Comparison of ENCODE assay signal across 1 cellular context in the genomic region with DNA sequence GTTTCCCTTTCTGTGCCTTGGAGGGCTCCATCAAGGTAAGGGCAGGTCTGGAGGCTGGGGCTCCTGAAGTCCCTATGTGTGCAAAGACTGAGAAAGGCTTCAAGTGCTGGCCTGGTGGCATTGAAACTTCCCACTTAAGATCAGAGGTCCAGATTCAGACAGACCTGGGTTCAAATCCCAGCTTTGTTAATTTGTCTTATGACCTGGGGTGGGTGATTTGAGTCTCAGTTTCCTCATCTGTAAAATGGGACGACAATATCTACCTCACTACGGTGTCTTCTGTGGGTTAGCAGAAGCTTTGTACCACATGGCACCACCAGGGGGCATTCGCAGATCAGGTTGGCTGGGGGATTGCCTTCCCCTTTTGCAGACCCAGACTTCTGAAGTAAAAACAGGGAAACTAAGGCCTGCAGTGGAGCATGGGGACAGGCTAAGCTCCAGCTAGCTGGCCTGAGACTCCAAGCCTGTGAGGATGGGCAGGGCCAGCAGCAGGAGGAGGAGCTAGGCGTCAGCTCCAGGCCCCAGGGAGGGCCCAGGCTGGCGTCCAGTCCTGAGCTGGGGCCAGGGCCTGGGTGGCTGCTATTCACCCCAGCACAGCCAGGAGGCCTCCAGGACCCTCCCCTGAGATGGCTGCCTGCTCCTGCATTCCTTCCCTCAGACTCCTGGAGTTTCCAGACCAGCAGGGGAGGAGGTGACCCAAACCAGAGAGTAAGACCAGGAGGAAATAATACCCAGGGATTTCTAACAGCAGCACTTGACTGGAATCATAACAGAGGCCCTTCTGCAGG.
TF ChIP-seq lines count a peak whose summit lies in the region.

No MANE protein-coding gene starts in this region.

TF ChIP-seq in HepG2, 621 proteins besides CTCF, POLR2A, EP300 and RAD21 (continues in another document):
- TF ChIP-seq MED1 (CRISPR knock-in tag; IDR thresholded peaks at IDR 0.05) (peak; percentile 26; the same call in 1 of the 2 replicates), ZNF670 (CRISPR knock-in tag; IDR thresholded peaks at IDR 0.05; ENCODE audit: borderline replicate concordance) (0 out of 2 replicates have a peak, but pooled peaks have one; percentile 61), PHF21A (CRISPR knock-in tag; IDR thresholded peaks at IDR 0.05) (peak; percentile 70; the same call in 1 of the 2 replicates), SIN3A (IDR thresholded peaks at IDR 0.05; ENCODE audit: borderline replicate concordance, low read depth, low read length) (peak; percentile 34; the same call in 1 of the 2 replicates), HIVEP1 (CRISPR knock-in tag; IDR thresholded peaks at IDR 0.05) (peak; percentile 41; the same call in 1 of the 2 replicates), MEIS1 (CRISPR knock-in tag; IDR thresholded peaks at IDR 0.05; ENCODE audit: borderline replicate concordance) (no peak), NR2F2 (IDR thresholded peaks at IDR 0.05; ENCODE audit: borderline replicate concordance, low read depth) (no peak), HMGXB3 (CRISPR knock-in tag; IDR thresholded peaks at IDR 0.05; ENCODE audit: borderline replicate concordance) (0 out of 2 replicates have a peak, but pooled peaks have one; percentile 18), ARID4A (CRISPR knock-in tag; IDR thresholded peaks at IDR 0.05; ENCODE audit: borderline replicate concordance) (peak; percentile 37; the same call in 1 of the 2 replicates), NFYB (CRISPR knock-in tag; IDR thresholded peaks at IDR 0.05) (no peak), ZNF574 (CRISPR knock-in tag; IDR thresholded peaks at IDR 0.05) (0 out of 2 replicates have a peak, but pooled peaks have one; percentile 10), NFE2 (CRISPR knock-in tag; IDR thresholded peaks at IDR 0.05) (0 out of 2 replicates have a peak, but pooled peaks have one; percentile 29), CEBPG (CRISPR knock-in tag; IDR thresholded peaks at IDR 0.05) (no peak)
- TF ChIP-seq, protein P1, sequence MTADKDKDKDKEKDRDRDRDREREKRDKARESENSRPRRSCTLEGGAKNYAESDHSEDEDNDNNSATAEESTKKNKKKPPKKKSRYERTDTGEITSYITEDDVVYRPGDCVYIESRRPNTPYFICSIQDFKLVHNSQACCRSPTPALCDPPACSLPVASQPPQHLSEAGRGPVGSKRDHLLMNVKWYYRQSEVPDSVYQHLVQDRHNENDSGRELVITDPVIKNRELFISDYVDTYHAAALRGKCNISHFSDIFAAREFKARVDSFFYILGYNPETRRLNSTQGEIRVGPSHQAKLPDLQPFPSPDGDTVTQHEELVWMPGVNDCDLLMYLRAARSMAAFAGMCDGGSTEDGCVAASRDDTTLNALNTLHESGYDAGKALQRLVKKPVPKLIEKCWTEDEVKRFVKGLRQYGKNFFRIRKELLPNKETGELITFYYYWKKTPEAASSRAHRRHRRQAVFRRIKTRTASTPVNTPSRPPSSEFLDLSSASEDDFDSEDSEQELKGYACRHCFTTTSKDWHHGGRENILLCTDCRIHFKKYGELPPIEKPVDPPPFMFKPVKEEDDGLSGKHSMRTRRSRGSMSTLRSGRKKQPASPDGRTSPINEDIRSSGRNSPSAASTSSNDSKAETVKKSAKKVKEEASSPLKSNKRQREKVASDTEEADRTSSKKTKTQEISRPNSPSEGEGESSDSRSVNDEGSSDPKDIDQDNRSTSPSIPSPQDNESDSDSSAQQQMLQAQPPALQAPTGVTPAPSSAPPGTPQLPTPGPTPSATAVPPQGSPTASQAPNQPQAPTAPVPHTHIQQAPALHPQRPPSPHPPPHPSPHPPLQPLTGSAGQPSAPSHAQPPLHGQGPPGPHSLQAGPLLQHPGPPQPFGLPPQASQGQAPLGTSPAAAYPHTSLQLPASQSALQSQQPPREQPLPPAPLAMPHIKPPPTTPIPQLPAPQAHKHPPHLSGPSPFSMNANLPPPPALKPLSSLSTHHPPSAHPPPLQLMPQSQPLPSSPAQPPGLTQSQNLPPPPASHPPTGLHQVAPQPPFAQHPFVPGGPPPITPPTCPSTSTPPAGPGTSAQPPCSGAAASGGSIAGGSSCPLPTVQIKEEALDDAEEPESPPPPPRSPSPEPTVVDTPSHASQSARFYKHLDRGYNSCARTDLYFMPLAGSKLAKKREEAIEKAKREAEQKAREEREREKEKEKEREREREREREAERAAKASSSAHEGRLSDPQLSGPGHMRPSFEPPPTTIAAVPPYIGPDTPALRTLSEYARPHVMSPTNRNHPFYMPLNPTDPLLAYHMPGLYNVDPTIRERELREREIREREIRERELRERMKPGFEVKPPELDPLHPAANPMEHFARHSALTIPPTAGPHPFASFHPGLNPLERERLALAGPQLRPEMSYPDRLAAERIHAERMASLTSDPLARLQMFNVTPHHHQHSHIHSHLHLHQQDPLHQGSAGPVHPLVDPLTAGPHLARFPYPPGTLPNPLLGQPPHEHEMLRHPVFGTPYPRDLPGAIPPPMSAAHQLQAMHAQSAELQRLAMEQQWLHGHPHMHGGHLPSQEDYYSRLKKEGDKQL (CRISPR knock-in tag; IDR thresholded peaks at IDR 0.05; ENCODE audit: low read depth): no peak
- TF ChIP-seq, protein P2, sequence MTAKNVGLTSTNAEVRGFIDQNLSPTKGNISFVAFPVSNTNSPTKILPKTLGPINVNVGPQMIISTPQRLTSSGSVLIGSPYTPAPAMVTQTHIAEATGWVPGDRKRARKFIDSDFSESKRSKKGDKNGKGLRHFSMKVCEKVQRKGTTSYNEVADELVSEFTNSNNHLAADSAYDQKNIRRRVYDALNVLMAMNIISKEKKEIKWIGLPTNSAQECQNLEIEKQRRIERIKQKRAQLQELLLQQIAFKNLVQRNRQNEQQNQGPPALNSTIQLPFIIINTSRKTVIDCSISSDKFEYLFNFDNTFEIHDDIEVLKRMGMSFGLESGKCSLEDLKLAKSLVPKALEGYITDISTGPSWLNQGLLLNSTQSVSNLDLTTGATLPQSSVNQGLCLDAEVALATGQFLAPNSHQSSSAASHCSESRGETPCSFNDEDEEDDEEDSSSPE (CRISPR knock-in tag; IDR thresholded peaks at IDR 0.05): no peak
- TF ChIP-seq, protein P3, sequence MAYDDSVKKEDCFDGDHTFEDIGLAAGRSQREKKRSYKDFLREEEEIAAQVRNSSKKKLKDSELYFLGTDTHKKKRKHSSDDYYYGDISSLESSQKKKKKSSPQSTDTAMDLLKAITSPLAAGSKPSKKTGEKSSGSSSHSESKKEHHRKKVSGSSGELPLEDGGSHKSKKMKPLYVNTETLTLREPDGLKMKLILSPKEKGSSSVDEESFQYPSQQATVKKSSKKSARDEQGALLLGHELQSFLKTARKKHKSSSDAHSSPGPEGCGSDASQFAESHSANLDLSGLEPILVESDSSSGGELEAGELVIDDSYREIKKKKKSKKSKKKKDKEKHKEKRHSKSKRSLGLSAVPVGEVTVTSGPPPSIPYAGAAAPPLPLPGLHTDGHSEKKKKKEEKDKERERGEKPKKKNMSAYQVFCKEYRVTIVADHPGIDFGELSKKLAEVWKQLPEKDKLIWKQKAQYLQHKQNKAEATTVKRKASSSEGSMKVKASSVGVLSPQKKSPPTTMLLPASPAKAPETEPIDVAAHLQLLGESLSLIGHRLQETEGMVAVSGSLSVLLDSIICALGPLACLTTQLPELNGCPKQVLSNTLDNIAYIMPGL (CRISPR knock-in tag; IDR thresholded peaks at IDR 0.05; ENCODE audit: borderline replicate concordance in 1 of 2, low read depth in 1 of 2): peak; percentile 56 to 73; a peak in 1 of 4 replicates
- TF ChIP-seq, protein P4, sequence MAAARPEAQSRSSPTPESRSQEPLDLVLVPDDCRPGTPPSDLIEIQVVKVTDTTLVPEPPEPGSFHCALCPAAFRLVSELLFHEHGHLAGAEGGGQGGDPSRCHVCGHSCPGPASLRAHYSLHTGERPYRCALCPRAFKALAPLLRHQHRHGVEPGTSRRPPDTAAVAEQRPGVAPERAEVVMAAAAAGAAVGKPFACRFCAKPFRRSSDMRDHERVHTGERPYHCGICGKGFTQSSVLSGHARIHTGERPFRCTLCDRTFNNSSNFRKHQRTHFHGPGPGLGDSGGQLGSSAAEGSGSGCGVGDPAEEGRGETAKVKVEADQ (CRISPR knock-in tag; IDR thresholded peaks at IDR 0.05; ENCODE audit: borderline replicate concordance): no peak
